24 cellular contexts compared by ENCODE assay signal in the genomic region with DNA sequence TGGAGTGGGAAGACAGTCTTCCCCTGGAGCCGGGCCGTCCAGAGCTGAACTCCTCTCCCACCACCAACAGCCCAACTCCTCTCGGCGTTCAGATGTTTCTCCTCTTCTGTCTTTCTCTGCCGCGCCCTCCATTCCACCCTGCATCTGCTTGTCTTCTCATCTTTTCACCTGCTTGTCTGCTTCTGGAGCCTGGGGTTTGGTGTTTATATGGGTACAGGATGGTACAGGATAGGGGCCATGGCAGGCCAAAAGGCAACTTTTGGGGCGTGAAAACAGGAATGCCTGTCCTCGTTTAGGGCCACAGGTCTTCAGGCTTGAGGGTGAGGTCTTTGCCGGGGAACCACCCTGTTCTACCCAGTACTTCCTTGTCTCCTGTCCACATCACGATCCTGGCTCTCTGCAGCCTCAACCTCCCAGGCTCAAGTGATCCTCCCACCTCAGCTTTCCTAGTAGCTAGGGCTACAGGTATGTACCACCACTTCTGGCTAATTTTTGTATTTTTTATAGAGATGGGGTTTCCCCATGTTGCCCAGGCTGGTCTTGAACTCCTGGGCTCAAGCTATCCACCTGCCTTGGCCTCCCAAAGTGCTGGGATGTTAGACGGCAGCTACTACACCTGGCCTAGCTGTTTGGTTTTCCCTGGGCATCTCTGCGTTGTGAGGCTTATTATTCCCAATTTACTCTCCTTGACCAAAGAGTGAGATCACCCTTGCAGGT.
A peak's percentile ranks its signal among the peaks of the same experiment; 100 is the strongest.
DNase-seq lines count a peak whose midpoint lies in the region; ATAC-seq and TF ChIP-seq lines count a peak whose summit lies in the region.
"Had no signal": no experiment of that assay in that cellular context is flagged by ENCODE, and none has a peak within 500 bp of the region (broad histone marks: within the 10 kb centered on the region; RNA-seq: fewer than 3 reads in every experiment).

No MANE protein-coding gene starts in this region.

- CTCF ChIA-PET in activated naive CD4-positive, alpha-beta T cell treated with anti-CD3 and anti-CD28 coated beads for 36 hours (lab: Charles Lee): interaction anchor here (0.6 to 7.7 kb wide), 6 partner anchors 11 to 98 kb away, joined by 3 to 77 read pairs (median 6); a partner anchor contains a TSS
- CTCF ChIA-PET in activated B cell treated with CpG ODN at 0.5 μM for 24 hours (lab: Charles Lee): interaction anchor here (0.9 to 3.3 kb wide), 3 partner anchors 15 to 179 kb away, joined by 3 to 21 read pairs (median 4); no protein-coding TSS in a partner anchor
- CTCF ChIA-PET in HEK293T (lab: Yijun Ruan, JAX): no interaction called here

- POLR2A ChIA-PET in activated B cell treated with CpG ODN at 0.5 μM for 24 hours (lab: Charles Lee): interaction anchor here (0.5 to 3.4 kb wide), 4 partner anchors 18 to 86 kb away, joined by 3 to 23 read pairs (median 8); a partner anchor contains a TSS
- POLR2A ChIA-PET in HEK293T (lab: Yijun Ruan, JAX): no interaction called here

- no peak for DNase-seq in activated naive CD4-positive, alpha-beta T cell treated with anti-CD3 and anti-CD28 coated beads for 36 hours
- DNase-seq in activated naive CD4-positive, alpha-beta T cell (lab: John Stamatoyannopoulos, UW): no peak
- DNase-seq in activated B cell treated with CpG ODN at 0.5 μM for 24 hours (no peak), HT-29 (ENCODE audit: low spot score) (no peak), cerebellar cortex (ENCODE audit: low spot score) (no peak), HEK293T (ENCODE audit: extremely low spot score) (no peak)
- DNase-seq in central memory CD8-positive, alpha-beta T cell (ENCODE audit: low spot score in 2 of 2): no peak
- DNase-seq: activated effector memory CD4-positive, alpha-beta T cell treated with Interleukin-2 at 50 U/mL for 16 hours; anterior cingulate cortex; caudate nucleus; erythroblast; foreskin fibroblast; GOT3; Kasumi-1; NCI-H1048; NCI-H2029; NCI-H226; Peyer's patch; posterior cingulate gyrus; stimulated activated CD4-positive, alpha-beta T cell treated with anti-CD3 and anti-CD28 coated beads, Interleukin-15, amount 100 ng/mL, for 24 hours had no signal

- no peak for TF ChIP-seq CTCF in activated B cell treated with CpG ODN at 0.5 μM for 24 hours (IDR thresholded peaks at IDR 0.05)

- peaks cover 48% of the 10 kb centered on the region for H3K4me1 Mint-ChIP-seq in activated naive CD4-positive, alpha-beta T cell treated with anti-CD3 and anti-CD28 coated beads for 36 hours (ENCODE audit: low read depth)
- peaks cover 50% of the 10 kb centered on the region for H3K4me1 Mint-ChIP-seq in activated B cell treated with CpG ODN at 0.5 μM for 24 hours
- peaks cover 43% of the 10 kb centered on the region for H3K4me1 Mint-ChIP-seq in central memory CD8-positive, alpha-beta T cell
- peaks cover 69% of the 10 kb centered on the region for H3K4me1 Mint-ChIP-seq in stimulated activated memory B cell treated with anti-CD40 and anti-IgM and Interleukin-4, amounts not matched to agents 10 μg/mL and 1 μg/mL and 100 μg/mL, for 72 hours
- H3K4me1 Mint-ChIP-seq: nephron had no signal

- no peak overlapping the region for H3K4me3 Mint-ChIP-seq in activated naive CD4-positive, alpha-beta T cell treated with anti-CD3 and anti-CD28 coated beads for 36 hours
- no peak overlapping the region for H3K4me3 Mint-ChIP-seq in activated B cell treated with CpG ODN at 0.5 μM for 24 hours
- H3K4me3 Mint-ChIP-seq in central memory CD8-positive, alpha-beta T cell: peak overlapping the region; percentile 68
- no peak overlapping the region for H3K4me3 Mint-ChIP-seq in stimulated activated memory B cell treated with anti-CD40 and anti-IgM and Interleukin-4, amounts not matched to agents 10 μg/mL and 1 μg/mL and 100 μg/mL, for 72 hours
- H3K4me3 Mint-ChIP-seq: CD14-positive monocyte, nephron had no signal

- no peaks in the 10 kb centered on the region for H3K9me3 Mint-ChIP-seq in activated naive CD4-positive, alpha-beta T cell treated with anti-CD3 and anti-CD28 coated beads for 36 hours
- no peaks in the 10 kb centered on the region for H3K9me3 Mint-ChIP-seq in activated B cell treated with CpG ODN at 0.5 μM for 24 hours
- H3K9me3 Mint-ChIP-seq in central memory CD8-positive, alpha-beta T cell: no peaks in the 10 kb centered on the region
- no peaks in the 10 kb centered on the region for H3K9me3 Mint-ChIP-seq in stimulated activated memory B cell treated with anti-CD40 and anti-IgM and Interleukin-4, amounts not matched to agents 10 μg/mL and 1 μg/mL and 100 μg/mL, for 72 hours
- H3K9me3 Mint-ChIP-seq: nephron had no signal

- ATAC-seq in activated B cell treated with CpG ODN at 0.5 μM for 24 hours (ENCODE audit: low read depth): no peak
- no peak for ATAC-seq in central memory CD8-positive, alpha-beta T cell (replicated peaks; ENCODE audit: extremely low read depth, poor library complexity, severe bottlenecking)
- no peak for ATAC-seq in stimulated activated memory B cell treated with anti-CD40 and anti-IgM and Interleukin-4, amounts not matched to agents 10 μg/mL and 1 μg/mL and 100 μg/mL, for 72 hours
- ATAC-seq: left lobe of liver had no signal

- H3K36me3 Mint-ChIP-seq in activated naive CD4-positive, alpha-beta T cell treated with anti-CD3 and anti-CD28 coated beads for 36 hours (ENCODE audit: low read depth): no peaks in the 10 kb centered on the region
- H3K36me3 Mint-ChIP-seq in activated B cell treated with CpG ODN at 0.5 μM for 24 hours (ENCODE audit: low read depth): no peaks in the 10 kb centered on the region
- peaks cover 12% of the 10 kb centered on the region for H3K36me3 Mint-ChIP-seq in central memory CD8-positive, alpha-beta T cell (ENCODE audit: insufficient read depth)
- no peaks in the 10 kb centered on the region for H3K36me3 Mint-ChIP-seq in stimulated activated memory B cell treated with anti-CD40 and anti-IgM and Interleukin-4, amounts not matched to agents 10 μg/mL and 1 μg/mL and 100 μg/mL, for 72 hours
- H3K36me3 Mint-ChIP-seq: CD14-positive monocyte had no signal

- H3K27me3 Mint-ChIP-seq in activated naive CD4-positive, alpha-beta T cell treated with anti-CD3 and anti-CD28 coated beads for 36 hours (ENCODE audit: low read depth): no peaks in the 10 kb centered on the region
- H3K27me3 Mint-ChIP-seq in activated B cell treated with CpG ODN at 0.5 μM for 24 hours: no peaks in the 10 kb centered on the region
- no peaks in the 10 kb centered on the region for H3K27me3 Mint-ChIP-seq in central memory CD8-positive, alpha-beta T cell
- no peaks in the 10 kb centered on the region for H3K27me3 Mint-ChIP-seq in stimulated activated memory B cell treated with anti-CD40 and anti-IgM and Interleukin-4, amounts not matched to agents 10 μg/mL and 1 μg/mL and 100 μg/mL, for 72 hours

- peak overlapping the region; percentile 89 for H3K27ac Mint-ChIP-seq in activated naive CD4-positive, alpha-beta T cell treated with anti-CD3 and anti-CD28 coated beads for 36 hours
- H3K27ac Mint-ChIP-seq in activated B cell treated with CpG ODN at 0.5 μM for 24 hours: peak overlapping the region; percentile 27
- peak overlapping the region; percentile 91 for H3K27ac Mint-ChIP-seq in central memory CD8-positive, alpha-beta T cell (ENCODE audit: low read depth)
- peak overlapping the region; percentile 84 for H3K27ac Mint-ChIP-seq in stimulated activated memory B cell treated with anti-CD40 and anti-IgM and Interleukin-4, amounts not matched to agents 10 μg/mL and 1 μg/mL and 100 μg/mL, for 72 hours
- H3K27ac Mint-ChIP-seq: nephron had no signal

- intact Hi-C loops in activated naive CD4-positive, alpha-beta T cell treated with anti-CD3 and anti-CD28 coated beads for 36 hours (cut with micrococcal nuclease): no loop called here
- intact Hi-C loops in activated B cell treated with CpG ODN at 0.5 μM for 24 hours (cut with micrococcal nuclease): no loop called here

TF ChIP-seq in HEK293T, 16 proteins besides CTCF, POLR2A, EP300 and RAD21:
- TF ChIP-seq SP1 (IDR thresholded peaks at IDR 0.05) (no peak), LEF1 (IDR thresholded peaks at IDR 0.05; ENCODE audit: borderline replicate concordance) (no peak), FOXA1 (IDR thresholded peaks at IDR 0.05) (no peak), BHLHE40 (IDR thresholded peaks at IDR 0.05; ENCODE audit: borderline replicate concordance) (no peak), NFRKB (IDR thresholded peaks at IDR 0.05) (no peak), FOXK2 (IDR thresholded peaks at IDR 0.05) (no peak), L3MBTL2 (conservative IDR thresholded peaks at IDR 0.05) (no peak), HDGF (IDR thresholded peaks at IDR 0.05; ENCODE audit: borderline replicate concordance) (no peak), CTBP1 (IDR thresholded peaks at IDR 0.05; ENCODE audit: borderline replicate concordance) (no peak), ZNF384 (IDR thresholded peaks at IDR 0.05) (no peak)
- TF ChIP-seq, protein P1, sequence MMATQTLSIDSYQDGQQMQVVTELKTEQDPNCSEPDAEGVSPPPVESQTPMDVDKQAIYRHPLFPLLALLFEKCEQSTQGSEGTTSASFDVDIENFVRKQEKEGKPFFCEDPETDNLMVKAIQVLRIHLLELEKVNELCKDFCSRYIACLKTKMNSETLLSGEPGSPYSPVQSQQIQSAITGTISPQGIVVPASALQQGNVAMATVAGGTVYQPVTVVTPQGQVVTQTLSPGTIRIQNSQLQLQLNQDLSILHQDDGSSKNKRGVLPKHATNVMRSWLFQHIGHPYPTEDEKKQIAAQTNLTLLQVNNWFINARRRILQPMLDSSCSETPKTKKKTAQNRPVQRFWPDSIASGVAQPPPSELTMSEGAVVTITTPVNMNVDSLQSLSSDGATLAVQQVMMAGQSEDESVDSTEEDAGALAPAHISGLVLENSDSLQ (IDR thresholded peaks at IDR 0.05): no peak
TF ChIP-seq in HEK293T: peak in this region for 0.

Comparison
In these comparisons a context has a peak if more than half of its experiments do, and no peak if none do; other contexts are left out.
1. H3K27ac Mint-ChIP-seq: peak in every context shown above with its lines; median percentile 91 in central memory CD8-positive, alpha-beta T cell; 89 in activated naive CD4-positive, alpha-beta T cell treated with anti-CD3 and anti-CD28 coated beads for 36 hours; 84 in stimulated activated memory B cell treated with anti-CD40 and anti-IgM and Interleukin-4, amounts not matched to agents 10 μg/mL and 1 μg/mL and 100 μg/mL, for 72 hours; 27 in activated B cell treated with CpG ODN at 0.5 μM for 24 hours.